In genomic region chr1:36553591-36554417, GRCh38 we compare ENCODE assay signal across 8 cellular contexts.
DNase-seq lines count a peak whose midpoint lies in the region; ATAC-seq and TF ChIP-seq lines count a peak whose summit lies in the region.

No MANE protein-coding gene starts in this region.

- H3K9me2 ChIP-seq in MM.1S (replicated peaks; ENCODE audit: insufficient read depth, low read length), result no peaks in the 10 kb centered on the region

- DNase-seq in DMS79 (lab: John Stamatoyannopoulos, UW) (peak; percentile 39), MM.1S (peak; percentile 59), RWPE2 (ENCODE audit: low spot score) (peak; percentile 66), globus pallidus (ENCODE audit: low spot score) (peak; percentile 26), pons (ENCODE audit: low spot score) (peak; percentile 51), upper lobe of left lung (peak in 1 of 2 donors; percentile 67)
- DNase-seq in activated T-helper 9 cell treated with anti-CD3 and anti-CD28 coated beads, Interleukin-2, amount 50 U/mL, for 16 hours (ENCODE audit: low read depth), result peak; percentile 44

- H3K9ac ChIP-seq in MM.1S (ENCODE audit: low read length), result no peak overlapping the region

- TF ChIP-seq EP300 in upper lobe of left lung (IDR thresholded peaks at IDR 0.05), result no peak

- WGBS in upper lobe of left lung, 2 donors, result 16 to 18% methylated on average over 16 to 20 of the region's 20 CpGs

- H3K4me3 ChIP-seq in MM.1S (ENCODE audit: low read length), result no peak overlapping the region
- no peak overlapping the region for H3K4me3 ChIP-seq in RWPE2 (ENCODE audit: severe bottlenecking)
- H3K4me3 ChIP-seq in upper lobe of left lung, result no peak overlapping the region

- H3K9me3 ChIP-seq in MM.1S (replicated peaks; ENCODE audit: insufficient read depth, low read length), result no peaks in the 10 kb centered on the region
- H3K9me3 ChIP-seq in RWPE2 (ENCODE audit: severe bottlenecking), result no peaks in the 10 kb centered on the region
- H3K9me3 ChIP-seq in upper lobe of left lung, result no peaks in the 10 kb centered on the region

- no peak overlapping the region for H3K27ac ChIP-seq in MM.1S (ENCODE audit: low read length)
- H3K27ac ChIP-seq in RWPE2 (ENCODE audit: poor library complexity, severe bottlenecking), result no peak overlapping the region
- no peak overlapping the region for H3K27ac ChIP-seq in upper lobe of left lung

- no peak overlapping the region for H3K4me2 ChIP-seq in MM.1S (ENCODE audit: low read depth, low read length)

- H3F3A ChIP-seq in MM.1S (ENCODE audit: insufficient read depth, low read length), result no peaks in the 10 kb centered on the region

- peaks cover 88% of the 10 kb centered on the region for H3K27me3 ChIP-seq in MM.1S (replicated peaks; ENCODE audit: insufficient read depth, low read length)
- peaks cover 30% of the 10 kb centered on the region for H3K27me3 ChIP-seq in RWPE2 (ENCODE audit: insufficient read depth, poor library complexity, severe bottlenecking)
- peaks cover 0 to 2% (median 0%) of the 10 kb centered on the region in 4 donors for H3K27me3 ChIP-seq in upper lobe of left lung

- H4K20me1 ChIP-seq in MM.1S (ENCODE audit: insufficient read depth, low read length), result no peaks in the 10 kb centered on the region

- H3K36me3 ChIP-seq in MM.1S (replicated peaks; ENCODE audit: insufficient read depth, low read length) (no peaks in the 10 kb centered on the region), RWPE2 (ENCODE audit: low read depth) (no peaks in the 10 kb centered on the region), upper lobe of left lung (no peaks in the 10 kb centered on the region)

- H3K79me2 ChIP-seq in MM.1S (ENCODE audit: low read length), result no peaks in the 10 kb centered on the region

- H3K4me1 ChIP-seq in MM.1S (ENCODE audit: low read length) (no peaks in the 10 kb centered on the region), RWPE2 (ENCODE audit: insufficient read depth, poor library complexity, severe bottlenecking) (no peaks in the 10 kb centered on the region), upper lobe of left lung (no peaks in the 10 kb centered on the region)

- TF ChIP-seq POLR2A in upper lobe of left lung (IDR thresholded peaks at IDR 0.05), result no peak

- ATAC-seq in RWPE2 (ENCODE audit: low read depth) (peak; percentile 94), upper lobe of left lung (ENCODE audit: low FRiP score in 2 of 2) (peak; percentile 60 to 67), HG03095 (IDR thresholded peaks at IDR 0.05; ENCODE audit: unreplicated experiment) (no peak)

- TF ChIP-seq CTCF in MM.1S (IDR thresholded peaks at IDR 0.05; ENCODE audit: low read length) (peak; percentile 79), RWPE2 (IDR thresholded peaks at IDR 0.05; ENCODE audit: poor library complexity, severe bottlenecking) (peak; percentile 71), upper lobe of left lung (IDR thresholded peaks at IDR 0.05) (peak; percentile 32 to 62 (median 47))

- H2AFZ ChIP-seq in MM.1S (ENCODE audit: low read length), result no peak overlapping the region
